8 cellular contexts compared by ENCODE assay signal in the genomic region with DNA sequence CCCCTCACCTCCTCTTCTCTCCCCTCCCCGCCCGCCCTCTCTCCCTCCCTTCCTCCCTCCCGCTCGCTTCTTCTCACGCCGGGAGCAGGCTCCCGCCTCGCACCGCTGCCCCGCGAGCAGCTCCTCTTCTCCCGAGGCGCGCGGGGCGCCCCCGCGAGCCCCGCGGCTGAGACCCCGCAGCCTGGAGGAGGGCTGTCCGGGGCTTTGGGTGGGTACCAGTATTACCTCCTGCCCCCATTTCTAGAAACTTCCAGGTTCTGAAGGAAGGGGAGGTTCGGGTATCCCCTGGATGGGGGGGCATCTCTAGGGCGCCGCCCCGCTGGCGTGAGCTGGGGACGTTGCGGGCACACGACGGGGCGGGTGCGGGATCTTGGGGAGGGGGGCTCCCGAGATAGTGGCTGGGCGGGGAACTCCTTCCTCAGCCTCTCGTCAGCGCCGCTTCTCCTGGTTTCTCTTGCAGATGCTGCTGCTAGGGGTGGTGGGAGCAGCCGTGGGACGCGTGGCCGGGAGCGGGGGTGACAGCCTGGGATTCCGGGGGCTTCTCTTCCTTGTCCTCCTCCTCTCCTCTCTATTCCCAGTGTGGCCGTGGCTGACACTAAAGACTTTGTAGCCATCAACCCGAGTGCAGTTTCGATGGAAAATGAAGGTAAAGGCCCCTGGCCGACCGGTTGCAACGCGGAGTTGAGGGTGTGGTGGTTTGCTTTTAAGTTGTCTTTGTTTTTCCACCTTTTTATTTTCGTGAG. TPM values are rescaled to one million over a fixed set of nuclear protein-coding genes. Genes with fewer than 3 reads are reported as not detected.
DNase-seq lines count a peak whose midpoint lies in the region; ATAC-seq and TF ChIP-seq lines count a peak whose summit lies in the region.

No MANE protein-coding gene starts in this region.

- no peaks in the 10 kb centered on the region for H3K27me3 Mint-ChIP-seq in activated naive CD4-positive, alpha-beta T cell treated with anti-CD3 and anti-CD28 coated beads for 36 hours (ENCODE audit: low read depth)

- POLR2A ChIA-PET in OCI-LY7 (lab: Charles Lee): interaction anchor here (0.6 to 3.1 kb wide), 10 partner anchors 9 to 151 kb away, joined by 3 to 16 read pairs (median 5); partner anchors contain the start of genes ASTE1, NEK11 and PIK3R4

- TF ChIP-seq EP300 in ovary (IDR thresholded peaks at IDR 0.05): no peak

- H2AFZ ChIP-seq in OCI-LY7 (ENCODE audit: low read length): peak overlapping the region; percentile 87

- 0 out of 2 replicates have a peak, but pooled peaks have one; percentile 27 for TF ChIP-seq CTCF in OCI-LY7 (conservative IDR thresholded peaks at IDR 0.05; ENCODE audit: low read length)
- no peak for TF ChIP-seq CTCF in ovary (IDR thresholded peaks at IDR 0.05)
- TF ChIP-seq CTCF in upper lobe of right lung (IDR thresholded peaks at IDR 0.05): no peak

- no TSS peak for BruUV-seq in OCI-LY7 (replicated peaks; lab: Mats Ljungman, UMichigan)

- H3K4me1 Mint-ChIP-seq in activated naive CD4-positive, alpha-beta T cell treated with anti-CD3 and anti-CD28 coated beads for 36 hours (ENCODE audit: low read depth): peaks cover 34% of the 10 kb centered on the region

- no peaks in the 10 kb centered on the region for H3K9me3 Mint-ChIP-seq in activated naive CD4-positive, alpha-beta T cell treated with anti-CD3 and anti-CD28 coated beads for 36 hours

- DNase-seq in NOMO-1 (lab: John Stamatoyannopoulos, UW; ENCODE audit: unreplicated experiment in 2 of 2): peak; percentile 32 to 59
- no peak for DNase-seq in NOMO-1 treated with dmso at 0.1 percent for 144 hours (lab: John Stamatoyannopoulos, UW; ENCODE audit: unreplicated experiment)
- DNase-seq in OCI-LY7 (ENCODE audit: low spot score): peak; percentile 40
- DNase-seq in activated naive CD4-positive, alpha-beta T cell treated with anti-CD3 and anti-CD28 coated beads for 36 hours: peak; percentile 51
- peak; percentile 15 to 79 (median 54) for DNase-seq in head of caudate nucleus
- peak; percentile 36 to 67 (median 60) for DNase-seq in ovary
- DNase-seq in upper lobe of right lung: peak; percentile 82

- H3K4me2 ChIP-seq in OCI-LY7 (ENCODE audit: low read length): peak overlapping the region; percentile 91

- peak overlapping the region; percentile 94 for H3K4me3 Mint-ChIP-seq in activated naive CD4-positive, alpha-beta T cell treated with anti-CD3 and anti-CD28 coated beads for 36 hours

- peak; percentile 6 for ATAC-seq in HG02884 (IDR thresholded peaks at IDR 0.05; ENCODE audit: unreplicated experiment)
- peak; percentile 45 for ATAC-seq in upper lobe of right lung

- H4K20me1 ChIP-seq in OCI-LY7 (ENCODE audit: insufficient read depth, low read length): peaks cover 36% of the 10 kb centered on the region

- peak overlapping the region; percentile 98 for H3K27ac Mint-ChIP-seq in activated naive CD4-positive, alpha-beta T cell treated with anti-CD3 and anti-CD28 coated beads for 36 hours

- 0% methylated on average over 33 to 51 of the region's 52 CpGs for WGBS in ovary, 3 donors

- CTCF ChIA-PET in OCI-LY7 (lab: Charles Lee; ENCODE audit: unreplicated experiment): interaction anchor here (0.5 to 2.2 kb wide), 3 partner anchors 20 to 366 kb away, joined by 3 to 8 read pairs (median 3); no protein-coding TSS in a partner anchor
- CTCF ChIA-PET in activated naive CD4-positive, alpha-beta T cell treated with anti-CD3 and anti-CD28 coated beads for 36 hours (lab: Charles Lee): interaction anchor here (0.6 to 5.1 kb wide), 11 partner anchors 31 to 148 kb away, joined by 3 to 63 read pairs (median 6); partner anchors contain the start of genes ASTE1, NEK11 and PIK3R4

- H3K27me3 ChIP-seq in ovary (no peaks in the 10 kb centered on the region), upper lobe of right lung (no peaks in the 10 kb centered on the region)

- H3K36me3 ChIP-seq in OCI-LY7 (ENCODE audit: insufficient read depth, low read length) (no peaks in the 10 kb centered on the region), ovary (no peaks in the 10 kb centered on the region), upper lobe of right lung (no peaks in the 10 kb centered on the region)

- TF ChIP-seq POLR2A in ovary (IDR thresholded peaks at IDR 0.05): no peak

- H3K4me1 ChIP-seq in OCI-LY7 (ENCODE audit: insufficient read depth, low read length, poor library complexity, severe bottlenecking) (peaks cover 33% of the 10 kb centered on the region), ovary (ENCODE audit: insufficient read depth) (peaks cover 1% of the 10 kb centered on the region), upper lobe of right lung (peaks cover 17% of the 10 kb centered on the region)

- H3K9me3 ChIP-seq in OCI-LY7 (ENCODE audit: low read length) (no peaks in the 10 kb centered on the region), ovary (no peaks in the 10 kb centered on the region), upper lobe of right lung (no peaks in the 10 kb centered on the region)

- no peaks in the 10 kb centered on the region for H3K9me2 ChIP-seq in OCI-LY7 (ENCODE audit: insufficient read depth, low read length)

- H3K36me3 Mint-ChIP-seq in activated naive CD4-positive, alpha-beta T cell treated with anti-CD3 and anti-CD28 coated beads for 36 hours (ENCODE audit: low read depth): peaks cover 3% of the 10 kb centered on the region

- H3K79me2 ChIP-seq in OCI-LY7 (ENCODE audit: insufficient read depth, low read depth, low read length): peaks cover 51% of the 10 kb centered on the region

- intact Hi-C loops in OCI-LY7 (cut with micrococcal nuclease; ENCODE audit: unreplicated experiment) (loop anchor here (5.0 to 10.0 kb wide), 2 partner anchors 608 to 1520 kb away; partner anchors contain the start of genes DNAJC13 and MRPL3), head of caudate nucleus (cut with DNase I) (loop anchor here (5.0 to 10.0 kb wide), 2 partner anchors 130 to 147 kb away; partner anchors contain the start of genes ASTE1, NEK11 and PIK3R4), ovary (cut with DNase I) (loop anchor here in 2 of 4 donors (5.0 to 10.0 kb wide), 2 partner anchors 142 to 150 kb away; partner anchors contain the start of gene PIK3R4 (in 1 of the 2)), upper lobe of right lung (cut with DNase I) (loop anchor here (10.0 kb wide), 1 partner anchor 130 kb away; no protein-coding TSS in a partner anchor)
- intact Hi-C loops in activated naive CD4-positive, alpha-beta T cell treated with anti-CD3 and anti-CD28 coated beads for 36 hours (cut with micrococcal nuclease): loop anchor here (10.0 kb wide), 1 partner anchor 720 kb away; no protein-coding TSS in a partner anchor

- H3K27ac ChIP-seq in OCI-LY7 (ENCODE audit: low read depth, low read length, poor library complexity, severe bottlenecking): peak overlapping the region; percentile 68
- H3K27ac ChIP-seq in ovary: peak overlapping the region; percentile 86 to 88
- H3K27ac ChIP-seq in upper lobe of right lung: peak overlapping the region; percentile 98

- peak overlapping the region; percentile 80 for H3K4me3 ChIP-seq in OCI-LY7 (ENCODE audit: low read depth, low read length, poor library complexity, severe bottlenecking)
- H3K4me3 ChIP-seq in ovary: peak overlapping the region; percentile 82
- H3K4me3 ChIP-seq in upper lobe of right lung: peak overlapping the region; percentile 91

RNA-seq across cellular contexts. Expression of gene ATP2C1, which starts 0.4 kb away (rescaled TPM):
- 28.6 and 31.1 TPM in 2 replicates for total RNA-seq in OCI-LY7 (2014; rRNA removed; shearing (Covaris generic))
- 46.2 and 56.8 TPM in 2 replicates for total RNA-seq in OCI-LY7 (2022)
- 10 to 100 TPM; 41.2 to 44.9 TPM for total RNA-seq in activated naive CD4-positive, alpha-beta T cell treated with anti-CD3 and anti-CD28 coated beads for 36 hours
- total RNA-seq in ovary: 10 to 100 TPM; 37.6 to 63.9 (median 53.0) TPM
- 10 to 100 TPM; 27.3 to 88.4 TPM for polyA plus RNA-seq in ovary
- total RNA-seq in upper lobe of right lung: 142 TPM
